In the genomic region with DNA sequence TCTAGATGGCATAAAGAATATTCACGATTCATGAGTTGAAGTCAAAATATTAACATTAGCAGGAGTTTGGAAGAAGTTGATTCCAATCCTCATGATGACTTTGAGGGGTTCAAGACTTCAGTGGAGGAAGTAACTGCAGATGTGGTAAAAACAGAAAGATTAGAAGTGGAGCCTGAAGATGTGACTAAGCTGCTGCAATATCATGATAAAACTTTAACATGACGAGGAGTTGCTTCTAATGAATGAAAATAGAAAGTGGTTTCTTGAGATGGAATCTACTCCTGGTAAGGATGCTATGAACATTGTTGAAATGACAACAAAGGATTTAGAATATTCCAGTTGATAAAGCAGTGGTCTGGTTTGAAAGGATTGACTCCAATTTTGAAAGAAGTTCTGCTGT, we compare ENCODE assay signal across 20 cellular contexts.
"Had no signal": no experiment of that assay in that cellular context is flagged by ENCODE, and none has a peak within 500 bp of the region (broad histone marks: within the 10 kb centered on the region; RNA-seq: fewer than 3 reads in every experiment).

No MANE protein-coding gene starts in this region.

- DNase-seq: cortex of kidney; effector CD8-positive, alpha-beta T cell; effector memory CD8-positive, alpha-beta T cell; endodermal cell; esophagus squamous epithelium; foreskin fibroblast; foreskin melanocyte; gastrocnemius medialis; glutamatergic neuron; head of caudate nucleus; heart right ventricle; hippocampal formation; left cardiac atrium; left lung; left ventricle myocardium superior; lower lobe of right lung; mesenchymal stem cell; mucosa of descending colon; naive B cell; naive thymus-derived CD8-positive, alpha-beta T cell had no signal
